17 cellular contexts compared by ENCODE assay signal in genomic region chr5:32769711-32770110, GRCh38. TPM values are rescaled to one million over a fixed set of nuclear protein-coding genes. Genes with fewer than 3 reads are reported as not detected.
DNase-seq lines count a peak whose midpoint lies in the region; ATAC-seq, FAIRE-seq and TF ChIP-seq lines count a peak whose summit lies in the region.
"Had no signal": no experiment of that assay in that cellular context is flagged by ENCODE, and none has a peak within 500 bp of the region (broad histone marks: within the 10 kb centered on the region; RNA-seq: fewer than 3 reads in every experiment).

No MANE protein-coding gene starts in this region.

- no peak overlapping the region for H2BK120ac ChIP-seq in mesenchymal stem cell (ENCODE audit: low read depth, low read length)

- H3K4me3 Mint-ChIP-seq in progenitor cell of endocrine pancreas (ENCODE audit: low read depth), result no peak overlapping the region
- H3K4me3 Mint-ChIP-seq: CD4-positive, alpha-beta memory T cell had no signal

- TF ChIP-seq RAD21 in A549 (conservative IDR thresholded peaks at IDR 0.05 in 1 of 2, IDR thresholded peaks at IDR 0.05 in 1 of 2), result no peak

- no peaks in the 10 kb centered on the region for H3K4me1 Mint-ChIP-seq in progenitor cell of endocrine pancreas (ENCODE audit: low read depth)
- H3K4me1 Mint-ChIP-seq: CD4-positive, alpha-beta memory T cell had no signal

- H4K91ac ChIP-seq in mesenchymal stem cell (ENCODE audit: low read length), result no peak overlapping the region

- no peaks in the 10 kb centered on the region for H3K79me1 ChIP-seq in mesenchymal stem cell (replicated peaks; ENCODE audit: low read length, poor library complexity, severe bottlenecking)

- no peaks in the 10 kb centered on the region for H3K9me3 Mint-ChIP-seq in progenitor cell of endocrine pancreas (ENCODE audit: low read depth)

- TF ChIP-seq POLR2A in A549 (IDR thresholded peaks at IDR 0.05; ENCODE audit: low read length) (no peak), esophagus muscularis mucosa (IDR thresholded peaks at IDR 0.05; ENCODE audit: low read depth) (no peak), spleen (IDR thresholded peaks at IDR 0.05) (no peak), vagina (IDR thresholded peaks at IDR 0.05) (no peak)

- H3K36me3 ChIP-seq in mesenchymal stem cell (ENCODE audit: control insufficient read depth in 1 of 2, insufficient read depth in 2 of 2, low read depth in 1 of 2, low read length in 2 of 2) (no peaks in the 10 kb centered on the region), esophagus muscularis mucosa (no peaks in the 10 kb centered on the region), spleen (no peaks in the 10 kb centered on the region), vagina (no peaks in the 10 kb centered on the region)
- H3K36me3 ChIP-seq: BE2C had no signal

- TF ChIP-seq EP300 in A549 (IDR thresholded peaks at IDR 0.05), result no peak
- TF ChIP-seq EP300 in esophagus muscularis mucosa (IDR thresholded peaks at IDR 0.05), result no peak

- no peaks in the 10 kb centered on the region for H3K36me3 Mint-ChIP-seq in progenitor cell of endocrine pancreas (ENCODE audit: insufficient read depth)
- H3K36me3 Mint-ChIP-seq: CD4-positive, alpha-beta memory T cell had no signal

- H2AK5ac ChIP-seq in mesenchymal stem cell (ENCODE audit: low read length, severe bottlenecking), result no peak overlapping the region

- no peak overlapping the region for H2BK12ac ChIP-seq in mesenchymal stem cell (ENCODE audit: low read length in 2 of 2)

- POLR2A ChIA-PET in A549 (lab: Yijun Ruan, JAX), result no interaction called here

- H3K4me2 ChIP-seq in A549 (no peak overlapping the region), mesenchymal stem cell (ENCODE audit: low read length, poor library complexity, severe bottlenecking) (no peak overlapping the region)

- no peak overlapping the region for H3K23ac ChIP-seq in mesenchymal stem cell (ENCODE audit: low read length in 2 of 2)

- FAIRE-seq in A549 (lab: Jason Lieb, UNC), result no peak
- FAIRE-seq in HTR-8/SVneo (lab: Jason Lieb, UNC), result peak; percentile 9
- FAIRE-seq: GM12878, GM18507 had no signal

- CTCF ChIA-PET in A549 (lab: Yijun Ruan, JAX), result interaction anchor here (0.5 to 1.3 kb wide), 3 partner anchors 37 to 62 kb away, joined by 3 to 4 read pairs (median 3); no protein-coding TSS in a partner anchor

- peaks cover 7% of the 10 kb centered on the region for H3K27me3 Mint-ChIP-seq in progenitor cell of endocrine pancreas

- no peak overlapping the region for H3K9ac ChIP-seq in mesenchymal stem cell (ENCODE audit: low read length)

- TF ChIP-seq CTCF in A549 (IDR thresholded peaks at IDR 0.05) (no peak), progenitor cell of endocrine pancreas (IDR thresholded peaks at IDR 0.05; ENCODE audit: unreplicated experiment) (no peak), esophagus muscularis mucosa (IDR thresholded peaks at IDR 0.05) (no peak), spleen (IDR thresholded peaks at IDR 0.05 in 8 of 11, conservative IDR thresholded peaks at IDR 0.05 in 3 of 11) (no peak), vagina (IDR thresholded peaks at IDR 0.05) (no peak)

- H3K4ac ChIP-seq in mesenchymal stem cell (ENCODE audit: low read depth in 1 of 2, low read length in 2 of 2), result no peak overlapping the region

- no peak overlapping the region for H3K14ac ChIP-seq in mesenchymal stem cell (ENCODE audit: low read length in 2 of 2)

- no peak for ATAC-seq in A549
- ATAC-seq: GM12878 had no signal

- peak overlapping the region; percentile 62 for H3K27ac Mint-ChIP-seq in progenitor cell of endocrine pancreas
- H3K27ac Mint-ChIP-seq: CD4-positive, alpha-beta memory T cell had no signal

- H3K27me3 ChIP-seq in mesenchymal stem cell (ENCODE audit: control insufficient read depth in 1 of 2, insufficient read depth in 1 of 2, low read length in 2 of 2) (no peaks in the 10 kb centered on the region), esophagus muscularis mucosa (no peaks in the 10 kb centered on the region), spleen (replicated peaks in 1 of 7) (peaks cover 0 to 6% (median 0%) of the 10 kb centered on the region in 7 donors), vagina (no peaks in the 10 kb centered on the region)
- H3K27me3 ChIP-seq: BE2C had no signal

- peak overlapping the region in 1 of 2 experiments; percentile 26 for H3K18ac ChIP-seq in mesenchymal stem cell (ENCODE audit: low read depth in 1 of 2, low read length in 2 of 2)

- 97% methylated on average over 8 of the region's 8 CpGs for WGBS in A549 (ENCODE audit: missing lambda C conversion rate)
- 91% methylated on average over 5 of the region's 8 CpGs for WGBS in mesenchymal stem cell
- 75% methylated on average over 8 of the region's 8 CpGs for WGBS in esophagus muscularis mucosa
- 83 to 93% (median 86%) methylated on average over 8 of the region's 8 CpGs for WGBS in spleen, 5 donors

- H3K4me3 ChIP-seq in A549, result no peak overlapping the region
- H3K4me3 ChIP-seq in mesenchymal stem cell (ENCODE audit: insufficient read depth in 1 of 2, low read depth in 1 of 2, low read length in 2 of 2), result no peak overlapping the region
- no peak overlapping the region for H3K4me3 ChIP-seq in esophagus muscularis mucosa
- no peak overlapping the region for H3K4me3 ChIP-seq in spleen
- H3K4me3 ChIP-seq in vagina, result no peak overlapping the region
- H3K4me3 ChIP-seq: GM12878 had no signal

- peak overlapping the region; percentile 95 to 98 for H3K27ac ChIP-seq in A549
- no peak overlapping the region for H3K27ac ChIP-seq in mesenchymal stem cell (ENCODE audit: low read length, poor library complexity, severe bottlenecking)
- no peak overlapping the region for H3K27ac ChIP-seq in esophagus muscularis mucosa (replicated peaks in 1 of 4)
- no peak overlapping the region for H3K27ac ChIP-seq in spleen
- no peak overlapping the region for H3K27ac ChIP-seq in vagina
- H3K27ac ChIP-seq: C4-2B, HL-60 had no signal

- peak overlapping the region; percentile 14 for H2BK5ac ChIP-seq in mesenchymal stem cell (ENCODE audit: low read depth, low read length, poor library complexity, severe bottlenecking)

- intact Hi-C loops in esophagus muscularis mucosa (cut with DNase I) (no loop called here), spleen (cut with DNase I; ENCODE audit: low total_unique reads) (no loop called here), vagina (cut with DNase I) (no loop called here)

- no peak overlapping the region for H4K8ac ChIP-seq in mesenchymal stem cell (ENCODE audit: low read length)

- no peak overlapping the region for H2AFZ ChIP-seq in mesenchymal stem cell (ENCODE audit: low read depth, low read length)

- H2BK15ac ChIP-seq in mesenchymal stem cell (ENCODE audit: low read depth, poor library complexity, severe bottlenecking), result no peak overlapping the region

- no peaks in the 10 kb centered on the region for H3K9me3 ChIP-seq in A549
- no peaks in the 10 kb centered on the region for H3K9me3 ChIP-seq in mesenchymal stem cell (ENCODE audit: control insufficient read depth, low read length)
- H3K9me3 ChIP-seq in esophagus muscularis mucosa, result no peaks in the 10 kb centered on the region
- no peaks in the 10 kb centered on the region for H3K9me3 ChIP-seq in spleen
- no peaks in the 10 kb centered on the region for H3K9me3 ChIP-seq in vagina
- H3K9me3 ChIP-seq: BE2C had no signal

- DNase-seq in A549 (ENCODE audit: low read depth in 1 of 2, low spot score in 1 of 2) (no peak), HTR-8/SVneo (ENCODE audit: insufficient read length, low spot score) (no peak), mesenchymal stem cell (no peak), progenitor cell of endocrine pancreas (ENCODE audit: low spot score, unreplicated experiment) (no peak), esophagus muscularis mucosa (ENCODE audit: extremely low spot score) (no peak), NCI-H1417 treated with DMSO at 0.1 percent for 48 hours (lab: John Stamatoyannopoulos, UW) (no peak), spleen (no peak), vagina (ENCODE audit: extremely low spot score in 2 of 2) (no peak)
- DNase-seq: BE2C; CD4-positive, alpha-beta memory T cell; DMS79; HCEC 1CT had no signal

- peaks cover 61% of the 10 kb centered on the region for H3K4me1 ChIP-seq in A549
- peaks cover 4% of the 10 kb centered on the region for H3K4me1 ChIP-seq in mesenchymal stem cell (ENCODE audit: control insufficient read depth, insufficient read depth, low read depth, low read length)
- H3K4me1 ChIP-seq in esophagus muscularis mucosa, result no peaks in the 10 kb centered on the region
- no peaks in the 10 kb centered on the region for H3K4me1 ChIP-seq in spleen
- H3K4me1 ChIP-seq in vagina, result no peaks in the 10 kb centered on the region
- H3K4me1 ChIP-seq: BE2C had no signal

TF ChIP-seq in A549, 52 proteins besides CTCF, POLR2A, EP300 and RAD21:
- TF ChIP-seq RARB (CRISPR knock-in tag; IDR thresholded peaks at IDR 0.05), result no peak
- TF ChIP-seq HEYL (CRISPR knock-in tag; IDR thresholded peaks at IDR 0.05), result no peak
- no peak for TF ChIP-seq HOXB5 (CRISPR knock-in tag; IDR thresholded peaks at IDR 0.05)
- no peak for TF ChIP-seq MAX (IDR thresholded peaks at IDR 0.05)
- TF ChIP-seq CHD4 (IDR thresholded peaks at IDR 0.05; ENCODE audit: borderline replicate concordance), result no peak
- TF ChIP-seq HOXB13 (CRISPR knock-in tag; IDR thresholded peaks at IDR 0.05; ENCODE audit: low read depth), result no peak
- no peak for TF ChIP-seq JUN (IDR thresholded peaks at IDR 0.05)
- TF ChIP-seq USF2 (IDR thresholded peaks at IDR 0.05), result no peak
TF ChIP-seq in A549: peak in this region for 0.

RNA-seq across cellular contexts. Expression of gene NPR3, which starts 58.6 kb away (rescaled TPM):
- 18.6 and 18.9 TPM in 2 replicates for polyA plus RNA-seq in A549 (2011; rRNA removed)
- polyA plus RNA-seq in A549 (2012; cell fraction: cytosol; rRNA removed), result 8.6 and 10.1 TPM in 2 replicates
- 9.6 and 11.6 TPM in 2 replicates for polyA plus RNA-seq in A549 (2012; cell fraction: nucleus; rRNA removed)
- polyA plus RNA-seq in A549 (2017; fragmentation: RNase III; extraction: RNeasy Plus Mini Kit Qiagen cat#74134 plus additional on column Dnase treatment), result 16.4 to 18.0 TPM (median 18.0 TPM) in 3 replicates
- polyA minus RNA-seq in A549 (2011; rRNA and poly(A)+ RNA removed), result 29.0 and 29.8 TPM in 2 replicates
- 28.2 TPM for polyA plus RNA-seq in mesenchymal stem cell (2013, experiment 1 of 2)
- 26.0 TPM for polyA plus RNA-seq in mesenchymal stem cell (2013, experiment 2 of 2)
- 0.89 and 1.0 TPM in 2 replicates for total RNA-seq in progenitor cell of endocrine pancreas
- 1 to 10 TPM in 2 of 4 donors, under 1 TPM in 2; 0.65 to 2.1 (median 1.5) TPM for total RNA-seq in esophagus muscularis mucosa
- 10 to 100 TPM in 5 of 7 donors, 1 to 10 TPM in 2; 5.4 to 52.4 (median 20.3) TPM for total RNA-seq in spleen
- 1 to 10 TPM in 1 of 3 donors, under 1 TPM in 2; 0.30 to 3.1 (median 0.94) TPM for polyA plus RNA-seq in spleen
- total RNA-seq in vagina, result 14.7 TPM
- total RNA-seq: G401, GM12878 had no signal
- polyA plus RNA-seq: CD4-positive, alpha-beta memory T cell had no signal

Comparison
In these comparisons a context has a peak if more than half of its experiments do, and no peak if none do; other contexts are left out.
1. H3K27ac ChIP-seq: peak in A549 (2 of 2); none in mesenchymal stem cell (single experiment), esophagus muscularis mucosa (0 of 4), spleen (0 of 8) and vagina (single experiment).